8 cellular contexts compared by ENCODE assay signal in genomic region chr5:140115186-140115500, GRCh38. TPM values are rescaled to one million over a fixed set of nuclear protein-coding genes. Genes with fewer than 3 reads are reported as not detected.
DNase-seq lines count a peak whose midpoint lies in the region; ATAC-seq and TF ChIP-seq lines count a peak whose summit lies in the region.

No MANE protein-coding gene starts in this region.

- H3K36me3 ChIP-seq in kidney epithelial cell (ENCODE audit: control insufficient read depth, insufficient read depth, low read length) (no peaks in the 10 kb centered on the region), thoracic aorta (no peaks in the 10 kb centered on the region)

- no peak for DNase-seq in activated CD4-positive, alpha-beta T cell treated with anti-CD3 and anti-CD28 coated beads, Interleukin-2, amount 10 ng/mL, durations not matched to agents 24 days and 14 days
- no peak for DNase-seq in activated CD4-positive, alpha-beta T cell treated with anti-CD3 and anti-CD28 coated beads, Interleukin-2, amount 50 U/mL, for 1 hour
- DNase-seq in kidney epithelial cell (ENCODE audit: low read depth) (no peak), thoracic aorta (ENCODE audit: low spot score) (no peak), HT-29 (ENCODE audit: low spot score) (no peak), GM13976 (ENCODE audit: low spot score) (no peak), COLO668 (lab: John Stamatoyannopoulos, UW; ENCODE audit: unreplicated experiment) (no peak)

- TF ChIP-seq CTCF in kidney epithelial cell (IDR thresholded peaks at IDR 0.05; ENCODE audit: insufficient read depth, low read length, poor library complexity, severe bottlenecking) (no peak), thoracic aorta (IDR thresholded peaks at IDR 0.05) (no peak), GM13976 (IDR thresholded peaks at IDR 0.05; ENCODE audit: borderline replicate concordance, control extremely low read depth, extremely low read depth, insufficient read depth, missing control alignments) (no peak)

- peak overlapping the region; percentile 92 for H3K4me3 Mint-ChIP-seq in activated CD4-positive, alpha-beta T cell treated with anti-CD3 and anti-CD28 coated beads, Interleukin-2, amount 10 ng/mL, durations not matched to agents 24 days and 14 days
- peak overlapping the region; percentile 94 for H3K4me3 Mint-ChIP-seq in activated naive CD8-positive, alpha-beta T cell

- H3K9me3 ChIP-seq in thoracic aorta = no peaks in the 10 kb centered on the region

- H3K27ac Mint-ChIP-seq in activated CD4-positive, alpha-beta T cell treated with anti-CD3 and anti-CD28 coated beads, Interleukin-2, amount 10 ng/mL, durations not matched to agents 24 days and 14 days = peak overlapping the region; percentile 96
- H3K27ac Mint-ChIP-seq in activated naive CD8-positive, alpha-beta T cell = peak overlapping the region; percentile 88

- no peak for ATAC-seq in thoracic aorta (ENCODE audit: insufficient number of reproducible peaks, low FRiP score, low read depth)

- H3K27me3 ChIP-seq in kidney epithelial cell (ENCODE audit: control insufficient read depth, insufficient read depth, low read length) (peaks cover 3% of the 10 kb centered on the region), thoracic aorta (replicated peaks; ENCODE audit: insufficient read depth) (no peaks in the 10 kb centered on the region)

- H3K4me1 ChIP-seq in thoracic aorta (ENCODE audit: control insufficient read depth in 1 of 2, low read depth in 2 of 2) = peaks cover 38 to 71% of the 10 kb centered on the region in 2 donors

- H3K36me3 Mint-ChIP-seq in activated CD4-positive, alpha-beta T cell treated with anti-CD3 and anti-CD28 coated beads, Interleukin-2, amount 10 ng/mL, durations not matched to agents 24 days and 14 days (ENCODE audit: low read depth) = peaks cover 13% of the 10 kb centered on the region
- H3K36me3 Mint-ChIP-seq in activated naive CD8-positive, alpha-beta T cell = peaks cover 2% of the 10 kb centered on the region

- no peaks in the 10 kb centered on the region for H3K9me3 Mint-ChIP-seq in activated CD4-positive, alpha-beta T cell treated with anti-CD3 and anti-CD28 coated beads, Interleukin-2, amount 10 ng/mL, durations not matched to agents 24 days and 14 days
- H3K9me3 Mint-ChIP-seq in activated naive CD8-positive, alpha-beta T cell (ENCODE audit: low read depth) = no peaks in the 10 kb centered on the region

- in situ Hi-C loops in GM13976 (cut with MboI; ENCODE audit: low sequenced_read_pairs, unreplicated experiment) = no loop called here

- intact Hi-C loops in activated CD4-positive, alpha-beta T cell treated with anti-CD3 and anti-CD28 coated beads, Interleukin-2, amount 10 ng/mL, durations not matched to agents 24 days and 14 days (cut with micrococcal nuclease) = loop anchor here (2.0 to 10.0 kb wide), 4 partner anchors 16 to 590 kb away; partner anchors contain the start of gene ZMAT2

- peaks cover 50% of the 10 kb centered on the region for H3K4me1 Mint-ChIP-seq in activated CD4-positive, alpha-beta T cell treated with anti-CD3 and anti-CD28 coated beads, Interleukin-2, amount 10 ng/mL, durations not matched to agents 24 days and 14 days
- peaks cover 66% of the 10 kb centered on the region for H3K4me1 Mint-ChIP-seq in activated naive CD8-positive, alpha-beta T cell (ENCODE audit: low read depth)

- peaks cover 26% of the 10 kb centered on the region for H3K27me3 Mint-ChIP-seq in activated CD4-positive, alpha-beta T cell treated with anti-CD3 and anti-CD28 coated beads, Interleukin-2, amount 10 ng/mL, durations not matched to agents 24 days and 14 days
- no peaks in the 10 kb centered on the region for H3K27me3 Mint-ChIP-seq in activated naive CD8-positive, alpha-beta T cell

- no peak overlapping the region for H3K27ac ChIP-seq in thoracic aorta

- peak overlapping the region; percentile 82 for H3K4me3 ChIP-seq in kidney epithelial cell (ENCODE audit: low read depth, low read length)
- peak overlapping the region; percentile 94 for H3K4me3 ChIP-seq in thoracic aorta

RNA-seq across cellular contexts. Expression of gene PURA, which starts 1.2 kb away (rescaled TPM):
- 11.1 and 12.0 TPM in 2 replicates for total RNA-seq in activated CD4-positive, alpha-beta T cell treated with anti-CD3 and anti-CD28 coated beads, Interleukin-2, amount 10 ng/mL, durations not matched to agents 24 days and 14 days
- total RNA-seq in kidney epithelial cell (6.0 and 7.1 TPM in 2 replicates), thoracic aorta (10 to 100 TPM; 41.6 to 44.3 TPM)
- 9.9 and 11.3 TPM in 2 replicates for total RNA-seq in HT-29 (2014; rRNA removed; shearing (Covaris generic))

RNA-seq across cellular contexts. Expression of gene IGIP, which starts 10.6 kb away (rescaled TPM):
- 2.8 TPM in 2 replicates for total RNA-seq in activated CD4-positive, alpha-beta T cell treated with anti-CD3 and anti-CD28 coated beads, Interleukin-2, amount 10 ng/mL, durations not matched to agents 24 days and 14 days
- 3.1 and 4.1 TPM in 2 replicates for total RNA-seq in kidney epithelial cell
- 10 to 100 TPM; 24.2 to 25.9 TPM for total RNA-seq in thoracic aorta
- 1.1 and 1.7 TPM in 2 replicates for total RNA-seq in HT-29 (2014; rRNA removed; shearing (Covaris generic))

RNA-seq across cellular contexts. Expression of gene CYSTM1, which starts 59.8 kb away (rescaled TPM):
- 17.2 and 17.3 TPM in 2 replicates for total RNA-seq in activated CD4-positive, alpha-beta T cell treated with anti-CD3 and anti-CD28 coated beads, Interleukin-2, amount 10 ng/mL, durations not matched to agents 24 days and 14 days
- total RNA-seq in kidney epithelial cell (125 and 176 TPM in 2 replicates), thoracic aorta (10 to 100 TPM; 64.9 to 89.5 TPM)
- total RNA-seq in HT-29 (2014; rRNA removed; shearing (Covaris generic)) = 177 and 178 TPM in 2 replicates
